ENCODE assay signal across 24 cellular contexts in the genomic region with DNA sequence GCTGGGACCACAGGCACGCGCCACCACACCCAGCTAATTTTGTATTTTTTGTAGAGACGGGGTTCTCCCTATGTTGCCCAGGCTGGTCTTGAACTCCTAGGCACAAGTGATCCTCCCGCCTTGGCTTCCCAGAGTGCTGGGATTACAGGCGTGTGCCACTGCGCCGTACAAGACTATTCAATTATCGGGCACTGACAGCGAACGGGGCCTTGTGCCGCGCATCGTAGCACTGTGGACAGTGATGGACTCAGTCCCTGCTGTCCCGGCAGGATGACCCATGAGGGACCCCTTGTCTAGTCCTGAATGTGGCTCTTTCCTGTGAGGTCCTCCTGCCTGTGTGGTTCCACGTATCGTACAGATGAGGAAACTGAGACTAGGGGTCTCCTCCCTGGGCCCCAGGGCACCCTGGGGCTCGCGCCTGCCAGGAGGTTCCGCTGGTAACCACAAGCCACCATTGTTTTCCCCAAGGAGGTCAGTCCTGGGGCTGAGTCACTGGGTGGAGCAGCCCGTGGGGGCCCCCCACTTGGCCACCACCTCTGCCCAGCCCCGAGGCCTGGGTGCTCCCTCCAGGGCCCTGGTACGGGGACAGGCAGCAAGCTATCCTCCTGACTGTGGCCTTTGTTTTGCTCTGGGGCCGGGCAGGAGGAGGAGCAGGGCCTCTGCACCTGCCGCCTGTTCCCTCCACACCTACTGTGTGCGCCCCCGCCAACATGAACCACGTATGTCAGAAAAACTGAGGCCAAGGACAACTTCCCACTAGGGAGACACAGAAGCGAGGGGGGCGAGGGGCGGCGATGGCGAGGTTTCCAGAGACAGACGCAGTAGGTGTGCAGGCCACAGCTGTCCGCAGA. TPM values are rescaled to one million over a fixed set of nuclear protein-coding genes. Genes with fewer than 3 reads are reported as not detected.
DNase-seq lines count a peak whose midpoint lies in the region; ATAC-seq, FAIRE-seq and TF ChIP-seq lines count a peak whose summit lies in the region.
"Had no signal": no experiment of that assay in that cellular context is flagged by ENCODE, and none has a peak within 500 bp of the region (broad histone marks: within the 10 kb centered on the region; RNA-seq: fewer than 3 reads in every experiment).

No MANE protein-coding gene starts in this region.

- no peaks in the 10 kb centered on the region for H3K27me3 Mint-ChIP-seq in natural killer cell (ENCODE audit: low read depth in 2 of 2)
- peaks cover 6% of the 10 kb centered on the region for H3K27me3 Mint-ChIP-seq in activated T-cell treated with anti-CD3 and anti-CD28 coated beads, Interleukin-2, amount 50 U/mL, for 4 hours (ENCODE audit: low read depth)
- H3K27me3 Mint-ChIP-seq: activated T-cell treated with anti-CD3 and anti-CD28 coated beads, Interleukin-2, amount 50 U/mL, for 24 hours had no signal

- H3K9me1 ChIP-seq in K562 (ENCODE audit: control insufficient read depth, insufficient read depth, low read length): no peaks in the 10 kb centered on the region

- DNase-seq in EL (peak; percentile 12), M059J (ENCODE audit: low read depth) (peak; percentile 70), K562 (ENCODE audit: extremely low read depth in 1 of 4, low spot score in 3 of 4) (peak in 2 of 4 experiments; percentile 46 to 51), natural killer cell (no peak), small intestine (no peak), RWPE1 (ENCODE audit: low spot score) (no peak)
- DNase-seq in activated T-cell treated with anti-CD3 and anti-CD28 coated beads, Interleukin-2, amount 50 U/mL, for 4 hours: no peak
- DNase-seq: activated naive CD4-positive, alpha-beta T cell treated with anti-CD3 and anti-CD28 coated beads, Interleukin-2, amount 50 U/mL, for 16 hours; activated T-cell treated with anti-CD3 and anti-CD28 coated beads, Interleukin-2, amount 50 U/mL, for 24 hours; CD8-positive, alpha-beta T cell; endodermal cell; KBM-7; naive thymus-derived CD4-positive, alpha-beta T cell; NCI-H187; NCI-H69; Right ventricle myocardium superior; stimulated activated naive CD8-positive, alpha-beta T cell treated with anti-CD3 and anti-CD28 coated beads, Interleukin-15, amount 100 ng/mL, for 72 hours; transverse colon had no signal

- no peak for TF ChIP-seq EP300 in K562 (IDR thresholded peaks at IDR 0.05; ENCODE audit: low read length)

- no peaks in the 10 kb centered on the region for H3K36me3 Mint-ChIP-seq in natural killer cell
- H3K36me3 Mint-ChIP-seq in activated T-cell treated with anti-CD3 and anti-CD28 coated beads, Interleukin-2, amount 50 U/mL, for 4 hours (ENCODE audit: insufficient read depth): no peaks in the 10 kb centered on the region
- H3K36me3 Mint-ChIP-seq: naive thymus-derived CD4-positive, alpha-beta T cell had no signal

- H3K79me2 ChIP-seq in K562 (ENCODE audit: control insufficient read depth, insufficient read depth, low read length): peaks cover 19% of the 10 kb centered on the region

- no peak for ATAC-seq in K562
- no peak for ATAC-seq in natural killer cell
- ATAC-seq in activated T-cell treated with anti-CD3 and anti-CD28 coated beads, Interleukin-2, amount 50 U/mL, for 4 hours: no peak
- ATAC-seq in GM21367 (IDR thresholded peaks at IDR 0.05; ENCODE audit: unreplicated experiment): no peak
- ATAC-seq: CD8-positive, alpha-beta T cell; naive thymus-derived CD4-positive, alpha-beta T cell; stimulated activated naive CD8-positive, alpha-beta T cell treated with anti-CD3 and anti-CD28 coated beads, Interleukin-15, amount 100 ng/mL, for 72 hours had no signal

- in situ Hi-C loops in K562 (cut with MboI): loop anchor here (5.0 kb wide), 1 partner anchor 108 kb away; no protein-coding TSS in a partner anchor

- peak overlapping the region; percentile 13 for H3K4me3 Mint-ChIP-seq in natural killer cell
- H3K4me3 Mint-ChIP-seq in activated T-cell treated with anti-CD3 and anti-CD28 coated beads, Interleukin-2, amount 50 U/mL, for 4 hours: no peak overlapping the region
- H3K4me3 Mint-ChIP-seq: CD8-positive, alpha-beta T cell had no signal

- FAIRE-seq in K562 (lab: Jason Lieb, UNC) (peak; percentile 51), small intestine (lab: Jason Lieb, UNC) (no peak)
- FAIRE-seq: GM12892, TTC549 had no signal

- H3K27me3 ChIP-seq in K562 (ENCODE audit: control insufficient read depth in 2 of 2, insufficient read depth in 2 of 2, low read length in 2 of 2) (no peaks in the 10 kb centered on the region), small intestine (ENCODE audit: control insufficient read depth in 2 of 2, insufficient read depth in 2 of 2, low read length in 2 of 2) (no peaks in the 10 kb centered on the region)
- H3K27me3 ChIP-seq: ovary, right atrium auricular region had no signal

- POLR2A ChIA-PET in K562 (lab: Yijun Ruan, JAX) (interaction anchor here (0.9 to 1.0 kb wide), 3 partner anchors 46 to 218 kb away, joined by 3 to 4 read pairs (median 3); no protein-coding TSS in a partner anchor), RWPE1 (lab: Yijun Ruan, JAX; ENCODE audit: low non-redundant PET) (no interaction called here)

- WGBS in K562 (ENCODE audit: insufficient coverage, low coverage, missing lambda C conversion rate): 67% methylated on average over 32 of the region's 34 CpGs
- WGBS in small intestine, 3 donors: 82 to 86% (median 84%) methylated on average over 34 of the region's 34 CpGs

- H3K36me3 ChIP-seq in K562 (ENCODE audit: control insufficient read depth, insufficient read depth, low read length) (peaks cover 2% of the 10 kb centered on the region; the same call in 1 of the 3 replicates), small intestine (ENCODE audit: control insufficient read depth in 2 of 2, insufficient read depth in 2 of 2, low read length in 2 of 2) (no peaks in the 10 kb centered on the region)
- H3K36me3 ChIP-seq: ovary, right atrium auricular region, transverse colon had no signal

- H3K27ac ChIP-seq in K562 (ENCODE audit: extremely low read depth, low read depth, low read length) (peak overlapping the region; percentile 69), small intestine (ENCODE audit: low read depth in 1 of 2, low read length in 1 of 2) (no peak overlapping the region), RWPE1 (no peak overlapping the region)
- H3K27ac ChIP-seq: HL-60, ovary, right atrium auricular region, transverse colon had no signal

- H3K9me3 Mint-ChIP-seq in natural killer cell: no peaks in the 10 kb centered on the region
- H3K9me3 Mint-ChIP-seq in activated T-cell treated with anti-CD3 and anti-CD28 coated beads, Interleukin-2, amount 50 U/mL, for 4 hours: no peaks in the 10 kb centered on the region
- H3K9me3 Mint-ChIP-seq: activated T-cell treated with anti-CD3 and anti-CD28 coated beads, Interleukin-2, amount 50 U/mL, for 24 hours; CD8-positive, alpha-beta T cell; stimulated activated naive CD8-positive, alpha-beta T cell treated with anti-CD3 and anti-CD28 coated beads, Interleukin-15, amount 100 ng/mL, for 72 hours had no signal

- peaks cover 11% of the 10 kb centered on the region in 2 donors for H3K4me1 Mint-ChIP-seq in natural killer cell
- peaks cover 10% of the 10 kb centered on the region for H3K4me1 Mint-ChIP-seq in activated T-cell treated with anti-CD3 and anti-CD28 coated beads, Interleukin-2, amount 50 U/mL, for 4 hours (ENCODE audit: low read depth)

- H3K9me3 ChIP-seq in K562 (replicated peaks; ENCODE audit: control insufficient read depth, insufficient read depth, low read depth, low read length) (no peaks in the 10 kb centered on the region), small intestine (ENCODE audit: control insufficient read depth, low read depth) (no peaks in the 10 kb centered on the region)
- H3K9me3 ChIP-seq: ovary, right atrium auricular region, transverse colon had no signal

- peaks cover 12 to 62% of the 10 kb centered on the region in 2 experiments for H3K4me1 ChIP-seq in K562 (replicated peaks in 1 of 2; ENCODE audit: control insufficient read depth in 2 of 2, insufficient read depth in 2 of 2, low read length in 2 of 2)
- no peaks in the 10 kb centered on the region for H3K4me1 ChIP-seq in small intestine (ENCODE audit: control insufficient read depth in 2 of 2, insufficient read depth in 1 of 2, low read depth in 1 of 2, low read length in 1 of 2)

- H3K4me3 ChIP-seq in K562 (no peak overlapping the region), small intestine (ENCODE audit: low read depth in 1 of 2, low read length in 2 of 2) (no peak overlapping the region)
- H3K4me3 ChIP-seq: ovary, right atrium auricular region, transverse colon had no signal

- CTCF ChIA-PET in K562 (lab: Yijun Ruan, JAX; ENCODE audit: low intra/inter-chr PET ratio): no interaction called here
- CTCF ChIA-PET in RWPE1 (lab: Yijun Ruan, JAX): interaction anchor here (0.9 kb wide), 1 partner anchor 17 kb away, joined by 7 read pairs; no protein-coding TSS in a partner anchor

- peak overlapping the region; percentile 96 for H2AFZ ChIP-seq in K562 (ENCODE audit: low read depth, low read length)

- H3K4me2 ChIP-seq in K562 (ENCODE audit: insufficient read depth, low read length): peak overlapping the region; percentile 61

- intact Hi-C loops in K562 (cut with micrococcal nuclease) (no loop called here), natural killer cell (cut with micrococcal nuclease) (no loop called here)

- BruUV-seq in K562 (replicated peaks; lab: Mats Ljungman, UMichigan): no TSS peak

- H4K20me1 ChIP-seq in K562 (replicated peaks; ENCODE audit: control insufficient read depth, insufficient read depth, low read length): no peaks in the 10 kb centered on the region

- no peak overlapping the region for H3K27ac Mint-ChIP-seq in natural killer cell
- H3K27ac Mint-ChIP-seq: activated T-cell treated with anti-CD3 and anti-CD28 coated beads, Interleukin-2, amount 50 U/mL, for 24 hours; CD8-positive, alpha-beta T cell; endodermal cell; naive thymus-derived CD4-positive, alpha-beta T cell had no signal

- TF ChIP-seq CTCF in K562 (IDR thresholded peaks at IDR 0.05 in 2 of 3, conservative IDR thresholded peaks at IDR 0.05 in 1 of 3; ENCODE audit: insufficient read depth in 2 of 3, low read depth in 1 of 3, low read length in 3 of 3) (no peak), natural killer cell (IDR thresholded peaks at IDR 0.05) (no peak), RWPE1 (conservative IDR thresholded peaks at IDR 0.05; ENCODE audit: low read depth) (no peak)

- TF ChIP-seq POLR2A in K562 (conservative IDR thresholded peaks at IDR 0.05): no peak

- peak overlapping the region; percentile 66 to 90 for H3K9ac ChIP-seq in K562 (ENCODE audit: insufficient read depth in 1 of 2, low read depth in 2 of 2, low read length in 2 of 2)

- no peak for TF ChIP-seq RAD21 in K562 (CRISPR knock-in tag; conservative IDR thresholded peaks at IDR 0.05 in 1 of 2, IDR thresholded peaks at IDR 0.05 in 1 of 2)

RNA-seq across cellular contexts. Expression of a gene that starts 2.9 kb away (rescaled TPM):
- total RNA-seq in M059J (2014; rRNA removed; shearing (Covaris generic)): 38.1 and 90.7 TPM in 2 replicates
- 46.3 and 93.5 TPM in 2 replicates for total RNA-seq in K562 (2011; cell fraction: chromatin; rRNA removed; ENCODE audit: low replicate concordance)
- 72.8 and 74.5 TPM in 2 replicates for total RNA-seq in K562 (2011; cell fraction: nucleolus; rRNA removed)
- total RNA-seq in K562 (2011; cell fraction: nucleoplasm; rRNA removed): 46.6 and 55.9 TPM in 2 replicates
- 201 and 273 TPM in 2 replicates for total RNA-seq in K562 (2014; rRNA removed)
- total RNA-seq in K562 (2014; rRNA removed; fragmentation: Illumina TruSeq; extraction: Trizol): 34.6 and 36.1 TPM in 2 replicates
- 84.0 and 96.5 TPM in 2 replicates for total RNA-seq in K562 (2015; rRNA removed; fragmentation: Illumina TruSeq; extraction: Trizol)
- 229 and 259 TPM in 2 replicates for total RNA-seq in K562 (2021)
- polyA plus RNA-seq in K562 (2011; rRNA removed): 61.7 and 62.0 TPM in 2 replicates
- polyA plus RNA-seq in K562 (2011; cell fraction: cytosol; rRNA removed): 76.1 and 277 TPM in 2 replicates
- 97.7 and 198 TPM in 2 replicates for polyA plus RNA-seq in K562 (2011; cell fraction: nucleus; rRNA removed)
- polyA plus RNA-seq in K562 (2012): 117 and 145 TPM in 2 replicates
- 84.9 and 128 TPM in 2 replicates for polyA plus RNA-seq in K562 (2014; fragmentation: Illumina TruSeq; extraction: Trizol)
- 1 to 10 TPM; 5.6 to 5.7 TPM for polyA plus RNA-seq in K562 (2014; fragmentation: Nextera tagmentation; extraction: Ambion mirVana)
- 171 and 173 TPM in 2 replicates for polyA plus RNA-seq in K562 (2014; rRNA removed)
- 17.3 and 29.0 TPM in 2 replicates for polyA minus RNA-seq in K562 (2011; rRNA and poly(A)+ RNA removed)
- 92.9 and 128 TPM in 2 replicates for polyA minus RNA-seq in K562 (2011; cell fraction: cytosol; rRNA and poly(A)+ RNA removed)
- 30.5 and 31.8 TPM in 2 replicates for polyA minus RNA-seq in K562 (2011; cell fraction: nucleus; rRNA and poly(A)+ RNA removed)
- total RNA-seq in natural killer cell: 10 to 100 TPM; 54.5 to 72.2 (median 64.3) TPM
- polyA plus RNA-seq in small intestine: 10 to 100 TPM; 43.2 to 58.7 (median 46.7) TPM
- total RNA-seq in activated T-cell treated with anti-CD3 and anti-CD28 coated beads, Interleukin-2, amount 50 U/mL, for 4 hours: 100 to 1,000 TPM; 144 to 184 (median 153) TPM

RNA-seq across cellular contexts. Expression of a gene that starts 50.1 kb away (rescaled TPM):
- total RNA-seq in M059J (2014; rRNA removed; shearing (Covaris generic)): 87.1 and 105 TPM in 2 replicates
- total RNA-seq in K562 (2011; cell fraction: chromatin; rRNA removed; ENCODE audit: low replicate concordance): 49.4 and 136 TPM in 2 replicates
- 110 and 114 TPM in 2 replicates for total RNA-seq in K562 (2011; cell fraction: nucleolus; rRNA removed)
- 78.5 and 82.1 TPM in 2 replicates for total RNA-seq in K562 (2011; cell fraction: nucleoplasm; rRNA removed)
- total RNA-seq in K562 (2014; rRNA removed): 203 and 259 TPM in 2 replicates
- total RNA-seq in K562 (2014; rRNA removed; fragmentation: Illumina TruSeq; extraction: Trizol): 62.7 and 65.9 TPM in 2 replicates
- total RNA-seq in K562 (2015; rRNA removed; fragmentation: Illumina TruSeq; extraction: Trizol): 94.2 and 104 TPM in 2 replicates
- total RNA-seq in K562 (2021): 355 and 411 TPM in 2 replicates
- polyA plus RNA-seq in K562 (2011; rRNA removed): 390 and 494 TPM in 2 replicates
- 245 and 412 TPM in 2 replicates for polyA plus RNA-seq in K562 (2011; cell fraction: cytosol; rRNA removed)
- polyA plus RNA-seq in K562 (2011; cell fraction: nucleus; rRNA removed): 128 and 175 TPM in 2 replicates
- 203 and 322 TPM in 2 replicates for polyA plus RNA-seq in K562 (2012)
- 57.6 and 122 TPM in 2 replicates for polyA plus RNA-seq in K562 (2014; fragmentation: Illumina TruSeq; extraction: Trizol)
- 100 to 1,000 TPM; 225 to 394 TPM for polyA plus RNA-seq in K562 (2014; fragmentation: Nextera tagmentation; extraction: Ambion mirVana)
- 329 and 366 TPM in 2 replicates for polyA plus RNA-seq in K562 (2014; rRNA removed)
- polyA minus RNA-seq in K562 (2011; rRNA and poly(A)+ RNA removed): 24.6 and 35.3 TPM in 2 replicates
- polyA minus RNA-seq in K562 (2011; cell fraction: cytosol; rRNA and poly(A)+ RNA removed): 35.2 and 46.2 TPM in 2 replicates
- polyA minus RNA-seq in K562 (2011; cell fraction: nucleus; rRNA and poly(A)+ RNA removed): 26.8 and 31.8 TPM in 2 replicates
- 100 to 1,000 TPM in 1 of 3 donors, 10 to 100 TPM in 2; 91.2 to 142 (median 99.1) TPM for total RNA-seq in natural killer cell
- 100 to 1,000 TPM; 164 to 283 (median 261) TPM for polyA plus RNA-seq in small intestine
- 100 to 1,000 TPM; 226 to 252 (median 250) TPM for total RNA-seq in activated T-cell treated with anti-CD3 and anti-CD28 coated beads, Interleukin-2, amount 50 U/mL, for 4 hours

Comparison
In these comparisons a context has a peak if more than half of its experiments do, and no peak if none do; other contexts are left out.
1. DNase-seq: peak in EL (single experiment) and M059J (single experiment); none in natural killer cell (single experiment), small intestine (single experiment), activated T-cell treated with anti-CD3 and anti-CD28 coated beads, Interleukin-2, amount 50 U/mL, for 4 hours (single experiment) and RWPE1 (single experiment).